8 cellular contexts compared by ENCODE assay signal in genomic region chr20:13995086-13995665, GRCh38. TPM values are rescaled to one million over a fixed set of nuclear protein-coding genes. Genes with fewer than 3 reads are reported as not detected.
DNase-seq lines count a peak whose midpoint lies in the region; ATAC-seq and TF ChIP-seq lines count a peak whose summit lies in the region.

TSS of gene MACROD2 (plus strand) at chr20:13995516.

- peaks cover 0 to 20% (median 13%) of the 10 kb centered on the region in 4 donors for H3K4me1 ChIP-seq in esophagus muscularis mucosa

- TF ChIP-seq POLR2A in esophagus muscularis mucosa (IDR thresholded peaks at IDR 0.05; ENCODE audit: low read depth) = no peak

- peak; percentile 66 for ATAC-seq in HG02642 (IDR thresholded peaks at IDR 0.05; ENCODE audit: poor library complexity, unreplicated experiment)
- ATAC-seq in GM19328 (IDR thresholded peaks at IDR 0.05; ENCODE audit: unreplicated experiment) = no peak

- 3% methylated on average over 5 of the region's 61 CpGs for WGBS in esophagus muscularis mucosa

- H3K27me3 ChIP-seq in esophagus muscularis mucosa = no peaks in the 10 kb centered on the region

- no peaks in the 10 kb centered on the region for H3K36me3 ChIP-seq in esophagus muscularis mucosa

- no peak for TF ChIP-seq EP300 in esophagus muscularis mucosa (IDR thresholded peaks at IDR 0.05)

- TF ChIP-seq CTCF in AG09319 (IDR thresholded peaks at IDR 0.05; ENCODE audit: low read depth, low read length) (no peak), esophagus muscularis mucosa (IDR thresholded peaks at IDR 0.05) (peak in 2 of 3 experiments; percentile 6 to 16)

- DNase-seq in AG09319 (ENCODE audit: extremely low read depth, low read depth) (peak; percentile 60), NCI-H345 (lab: John Stamatoyannopoulos, UW) (peak; percentile 99), esophagus muscularis mucosa (ENCODE audit: extremely low spot score) (no peak), midbrain (lab: John Stamatoyannopoulos, UW) (peak; percentile 89)
- DNase-seq in activated CD8-positive, alpha-beta memory T cell treated with anti-CD3 and anti-CD28 coated beads for 24 hours = peak; percentile 57
- peak; percentile 17 for DNase-seq in stimulated activated CD8-positive, alpha-beta memory T cell treated with anti-CD3 and anti-CD28 coated beads, Interleukin-15, amount 100 ng/mL, for 24 hours (ENCODE audit: low read depth)

- peak within 1 kb of the TSS; percentile 59 to 79 (median 68) for H3K27ac ChIP-seq in esophagus muscularis mucosa (replicated peaks in 1 of 4)

- peaks cover 0 to 11% (median 3%) of the 10 kb centered on the region in 4 donors for H3K9me3 ChIP-seq in esophagus muscularis mucosa

- intact Hi-C loops in esophagus muscularis mucosa (cut with DNase I) = no loop called here

- H3K4me3 ChIP-seq in esophagus muscularis mucosa = peak within 1 kb of the TSS; percentile 68 to 92 (median 84)

RNA-seq across cellular contexts. Expression of gene MACROD2, which starts in this region (rescaled TPM):
- 1 to 10 TPM; 1.4 to 3.6 (median 2.6) TPM for total RNA-seq in esophagus muscularis mucosa
